ENCODE assay signal across 11 cellular contexts in the genomic region with DNA sequence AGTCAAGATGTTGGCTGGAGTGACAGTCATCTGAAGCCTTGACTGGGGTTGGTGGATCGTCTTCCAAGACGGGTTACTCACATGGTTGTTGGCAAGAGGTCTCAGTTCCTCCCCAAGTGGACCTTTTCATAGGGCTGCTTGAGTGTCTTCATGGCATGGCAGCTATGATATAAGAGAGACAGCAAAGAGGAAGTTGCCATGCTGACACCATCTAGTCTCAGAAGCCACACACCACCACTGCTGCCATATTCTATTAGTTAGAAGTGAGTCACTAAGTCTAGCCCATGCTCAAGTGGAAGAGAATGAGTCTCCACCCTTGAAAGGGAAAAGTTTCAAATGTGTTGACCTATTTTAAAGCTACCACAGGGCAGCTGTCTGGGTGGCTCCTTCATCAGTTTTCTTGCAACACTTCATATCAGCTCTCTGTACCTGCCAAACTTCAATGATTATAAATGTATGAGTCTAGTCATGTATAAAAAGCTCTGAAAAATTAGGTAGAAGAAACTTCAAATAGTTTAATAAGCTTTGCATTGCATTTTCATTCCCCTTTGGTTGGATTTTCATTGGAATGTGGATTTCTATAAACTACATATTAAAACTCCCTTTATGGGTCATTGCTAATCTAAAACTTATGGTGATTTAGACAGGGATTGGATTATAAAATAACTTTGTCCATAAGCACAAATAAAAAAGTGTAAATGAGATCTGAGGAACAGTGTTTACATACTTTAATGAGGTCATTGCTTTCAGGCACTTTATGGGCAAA.
DNase-seq lines count a peak whose midpoint lies in the region; ATAC-seq and TF ChIP-seq lines count a peak whose summit lies in the region.
"Had no signal": no experiment of that assay in that cellular context is flagged by ENCODE, and none has a peak within 500 bp of the region (broad histone marks: within the 10 kb centered on the region; RNA-seq: fewer than 3 reads in every experiment).

No MANE protein-coding gene starts in this region.

- H3K9me3 ChIP-seq in naive thymus-derived CD4-positive, alpha-beta T cell (ENCODE audit: control insufficient read depth in 2 of 3, low read length in 3 of 3) = no peaks in the 10 kb centered on the region
- no peaks in the 10 kb centered on the region for H3K9me3 ChIP-seq in esophagus squamous epithelium

- in situ Hi-C loops in KBM-7 (cut with MboI; ENCODE audit: low pct_unique_long_range_greater_than_20kb, low sequenced_read_pairs) = no loop called here

- ATAC-seq in activated T-cell treated with anti-CD3 and anti-CD28 coated beads, Interleukin-2, amount 50 U/mL, for 72 hours (replicated peaks in 1 of 2) = peak; percentile 97 to 100
- peak; percentile 58 for ATAC-seq in naive thymus-derived CD4-positive, alpha-beta T cell
- ATAC-seq in GM21576 (IDR thresholded peaks at IDR 0.05; ENCODE audit: unreplicated experiment) (no peak), GM18519 (IDR thresholded peaks at IDR 0.05; ENCODE audit: low FRiP score, unreplicated experiment) (no peak)
- ATAC-seq: Right ventricle myocardium inferior had no signal

- no peaks in the 10 kb centered on the region for H3K27me3 ChIP-seq in naive thymus-derived CD4-positive, alpha-beta T cell (ENCODE audit: control insufficient read depth in 2 of 2, insufficient read depth in 2 of 2, low read length in 2 of 2)
- H3K27me3 ChIP-seq in esophagus squamous epithelium = no peaks in the 10 kb centered on the region

- H3K36me3 ChIP-seq in naive thymus-derived CD4-positive, alpha-beta T cell (ENCODE audit: control insufficient read depth in 2 of 3, insufficient read depth in 3 of 3, low read length in 3 of 3) = no peaks in the 10 kb centered on the region
- no peaks in the 10 kb centered on the region for H3K36me3 ChIP-seq in esophagus squamous epithelium

- H3K4me3 ChIP-seq in GM12865 (ENCODE audit: low read depth, low read length) (no peak overlapping the region), esophagus squamous epithelium (no peak overlapping the region)
- no peak overlapping the region for H3K4me3 ChIP-seq in naive thymus-derived CD4-positive, alpha-beta T cell (ENCODE audit: low read length)

- POLR2A ChIA-PET in naive thymus-derived CD4-positive, alpha-beta T cell (lab: Charles Lee) = interaction anchor here (0.8 kb wide), 1 partner anchor 52 kb away, joined by 6 read pairs; no protein-coding TSS in a partner anchor

- H3K9me3 Mint-ChIP-seq in activated T-cell treated with anti-CD3 and anti-CD28 coated beads, Interleukin-2, amount 50 U/mL, for 72 hours = peaks cover 0 to 4% of the 10 kb centered on the region in 2 donors
- peaks cover 0 to 12% (median 5%) of the 10 kb centered on the region in 11 donors for H3K9me3 Mint-ChIP-seq in naive thymus-derived CD4-positive, alpha-beta T cell
- H3K9me3 Mint-ChIP-seq in glutamatergic neuron (ENCODE audit: unreplicated experiment) = peaks cover 5% of the 10 kb centered on the region

- peaks cover 9% of the 10 kb centered on the region for H3K4me1 Mint-ChIP-seq in activated T-cell treated with anti-CD3 and anti-CD28 coated beads, Interleukin-2, amount 50 U/mL, for 72 hours (ENCODE audit: low read depth)
- H3K4me1 Mint-ChIP-seq in naive thymus-derived CD4-positive, alpha-beta T cell = peaks cover 0 to 4% (median 0%) of the 10 kb centered on the region in 7 donors
- H3K4me1 Mint-ChIP-seq in glutamatergic neuron (ENCODE audit: low read depth, unreplicated experiment) = peaks cover 15% of the 10 kb centered on the region

- no peak for TF ChIP-seq POLR2A in esophagus squamous epithelium (IDR thresholded peaks at IDR 0.05)

- H3K27ac Mint-ChIP-seq in activated T-cell treated with anti-CD3 and anti-CD28 coated beads, Interleukin-2, amount 50 U/mL, for 72 hours = no peak overlapping the region
- H3K27ac Mint-ChIP-seq in naive thymus-derived CD4-positive, alpha-beta T cell = no peak overlapping the region
- no peak overlapping the region for H3K27ac Mint-ChIP-seq in glutamatergic neuron (ENCODE audit: unreplicated experiment)

- WGBS in esophagus squamous epithelium, 2 donors = 57% methylated on average over 2 of the region's 2 CpGs; no CpG with 5 or more reads in 1 of the 2 donors

- DNase-seq in GM12865 (ENCODE audit: low read depth) = peak; percentile 12
- DNase-seq in KBM-7 = peak; percentile 61
- peak; percentile 14 to 34 for DNase-seq in activated T-cell treated with anti-CD3 and anti-CD28 coated beads, Interleukin-2, amount 50 U/mL, for 72 hours
- DNase-seq in naive thymus-derived CD4-positive, alpha-beta T cell = no peak
- no peak for DNase-seq in glutamatergic neuron
- no peak for DNase-seq in esophagus squamous epithelium (lab: John Stamatoyannopoulos, UW)
- DNase-seq: effector CD4-positive, alpha-beta T cell; stimulated activated CD4-positive, alpha-beta T cell treated with anti-CD3 and anti-CD28 coated beads, Interleukin-2, amount 100 ng/mL, for 24 hours had no signal

- TF ChIP-seq CTCF in GM12865 (IDR thresholded peaks at IDR 0.05; ENCODE audit: insufficient read depth, low read depth, low read length, missing control alignments) (no peak), glutamatergic neuron (IDR thresholded peaks at IDR 0.05; ENCODE audit: partially characterized antibody, unreplicated experiment) (no peak), esophagus squamous epithelium (IDR thresholded peaks at IDR 0.05) (no peak)

- peaks cover 19% of the 10 kb centered on the region for H3K27me3 Mint-ChIP-seq in activated T-cell treated with anti-CD3 and anti-CD28 coated beads, Interleukin-2, amount 50 U/mL, for 72 hours (ENCODE audit: low read depth)
- no peaks in the 10 kb centered on the region for H3K27me3 Mint-ChIP-seq in naive thymus-derived CD4-positive, alpha-beta T cell
- peaks cover 4% of the 10 kb centered on the region for H3K27me3 Mint-ChIP-seq in glutamatergic neuron (ENCODE audit: unreplicated experiment)

- CTCF ChIA-PET in naive thymus-derived CD4-positive, alpha-beta T cell (lab: Charles Lee) = no interaction called here

- no peaks in the 10 kb centered on the region for H3K4me1 ChIP-seq in naive thymus-derived CD4-positive, alpha-beta T cell (ENCODE audit: control insufficient read depth in 2 of 2, insufficient read depth in 2 of 2, low read length in 2 of 2)
- no peaks in the 10 kb centered on the region for H3K4me1 ChIP-seq in esophagus squamous epithelium

- intact Hi-C loops in naive thymus-derived CD4-positive, alpha-beta T cell (cut with micrococcal nuclease) = loop anchor here in 1 of 2 donors (10.0 kb wide), 1 partner anchor 57 kb away; no protein-coding TSS in a partner anchor
- intact Hi-C loops in esophagus squamous epithelium (cut with DNase I) = no loop called here

- peak overlapping the region in 1 of 2 donors; percentile 9 for H3K4me3 Mint-ChIP-seq in activated T-cell treated with anti-CD3 and anti-CD28 coated beads, Interleukin-2, amount 50 U/mL, for 72 hours
- H3K4me3 Mint-ChIP-seq in naive thymus-derived CD4-positive, alpha-beta T cell = no peak overlapping the region
- no peak overlapping the region for H3K4me3 Mint-ChIP-seq in glutamatergic neuron (ENCODE audit: unreplicated experiment)

- H3K36me3 Mint-ChIP-seq in activated T-cell treated with anti-CD3 and anti-CD28 coated beads, Interleukin-2, amount 50 U/mL, for 72 hours (ENCODE audit: insufficient read depth in 2 of 2) = peaks cover 0 to 2% of the 10 kb centered on the region in 2 donors
- H3K36me3 Mint-ChIP-seq in naive thymus-derived CD4-positive, alpha-beta T cell = peaks cover 0 to 10% (median 0%) of the 10 kb centered on the region in 5 donors
- no peaks in the 10 kb centered on the region for H3K36me3 Mint-ChIP-seq in glutamatergic neuron (ENCODE audit: unreplicated experiment)

- H3K27ac ChIP-seq in naive thymus-derived CD4-positive, alpha-beta T cell (ENCODE audit: low read depth, low read length) = no peak overlapping the region
- H3K27ac ChIP-seq in esophagus squamous epithelium = peak overlapping the region in 1 of 4 donors; percentile 33

Comparison
In these comparisons a context has a peak if more than half of its experiments do, and no peak if none do; other contexts are left out.
1. DNase-seq: peak in GM12865 (single experiment), KBM-7 (single experiment) and activated T-cell treated with anti-CD3 and anti-CD28 coated beads, Interleukin-2, amount 50 U/mL, for 72 hours (2 of 2); none in naive thymus-derived CD4-positive, alpha-beta T cell (0 of 9), glutamatergic neuron (single experiment) and esophagus squamous epithelium (single experiment).
2. ATAC-seq: peak in activated T-cell treated with anti-CD3 and anti-CD28 coated beads, Interleukin-2, amount 50 U/mL, for 72 hours (2 of 2) and naive thymus-derived CD4-positive, alpha-beta T cell (single experiment); none in GM21576 (single experiment) and GM18519 (single experiment).